In genomic region chr6:83167726-83168278, GRCh38 we compare ENCODE assay signal across 14 cellular contexts. TPM values are rescaled to one million over a fixed set of nuclear protein-coding genes. Genes with fewer than 3 reads are reported as not detected.
DNase-seq lines count a peak whose midpoint lies in the region; TF ChIP-seq lines count a peak whose summit lies in the region.
"Had no signal": no experiment of that assay in that cellular context is flagged by ENCODE, and none has a peak within 500 bp of the region (broad histone marks: within the 10 kb centered on the region; RNA-seq: fewer than 3 reads in every experiment).

No MANE protein-coding gene starts in this region.

- DNase-seq in cardiac muscle cell (ENCODE audit: low read depth in 1 of 2, low spot score in 1 of 2) = no peak
- DNase-seq in right atrium auricular region (ENCODE audit: low spot score) = no peak
- peak; percentile 90 for DNase-seq in cerebellar cortex (ENCODE audit: low spot score)
- no peak for DNase-seq in trophoblast cell
- no peak for DNase-seq in foreskin melanocyte
- no peak for DNase-seq in mesendoderm
- no peak for DNase-seq in NCI-H69 (lab: John Stamatoyannopoulos, UW)
- DNase-seq: ACHN; Calu3; CD4-positive, CD25-positive, alpha-beta regulatory T cell; DMS 273 treated with DMSO at 0.1 percent for 48 hours; H7 had no signal

- WGBS in trophoblast cell (ENCODE audit: extremely low coverage, insufficient coverage, insufficient read length) = no CpG with 5 or more reads among the region's 5 CpGs
- no CpG with 5 or more reads among the region's 5 CpGs for WGBS in mesendoderm (ENCODE audit: extremely low coverage, insufficient coverage, low lambda C conversion rate)

- TF ChIP-seq CTCF in cardiac muscle cell (IDR thresholded peaks at IDR 0.05; ENCODE audit: low read depth, low read length) = no peak
- TF ChIP-seq CTCF in right atrium auricular region (IDR thresholded peaks at IDR 0.05) = no peak

- no peaks in the 10 kb centered on the region for H3K4me1 ChIP-seq in cardiac muscle cell (ENCODE audit: low read depth)
- no peaks in the 10 kb centered on the region for H3K4me1 ChIP-seq in right atrium auricular region
- H3K4me1 ChIP-seq in trophoblast cell (ENCODE audit: control insufficient read depth in 1 of 2, insufficient read depth in 2 of 2, low read length in 2 of 2) = no peaks in the 10 kb centered on the region
- H3K4me1 ChIP-seq in mesendoderm (ENCODE audit: control insufficient read depth, low read depth, low read length) = no peaks in the 10 kb centered on the region
- H3K4me1 ChIP-seq: BLaER1 treated with 17β-estradiol and CSF1 and Interleukin-3, amounts not matched to agents 10 nM and 100 nM had no signal

- H3K4me2 ChIP-seq in trophoblast cell (ENCODE audit: low read length) = no peak overlapping the region
- no peak overlapping the region for H3K4me2 ChIP-seq in mesendoderm (ENCODE audit: low read length)
- H3K4me2 ChIP-seq: BLaER1 treated with 17β-estradiol and CSF1 and Interleukin-3, amounts not matched to agents 10 nM and 100 nM had no signal

- H3K79me2 ChIP-seq in trophoblast cell (ENCODE audit: control insufficient read depth, insufficient read depth, low read length, poor library complexity) (no peaks in the 10 kb centered on the region), mesendoderm (ENCODE audit: control insufficient read depth, insufficient read depth, low read length) (no peaks in the 10 kb centered on the region)

- H3K27me3 ChIP-seq in cardiac muscle cell (no peaks in the 10 kb centered on the region), right atrium auricular region (no peaks in the 10 kb centered on the region), trophoblast cell (ENCODE audit: insufficient read depth, low read length) (no peaks in the 10 kb centered on the region), mesendoderm (ENCODE audit: insufficient read depth, low read length, poor library complexity) (no peaks in the 10 kb centered on the region)
- H3K27me3 ChIP-seq: BLaER1 treated with 17β-estradiol and CSF1 and Interleukin-3, amounts not matched to agents 10 nM and 100 nM had no signal

- H3K23ac ChIP-seq in trophoblast cell (ENCODE audit: low read length) (no peak overlapping the region), mesendoderm (ENCODE audit: low read length) (no peak overlapping the region)

- H3K79me1 ChIP-seq in trophoblast cell (ENCODE audit: low read length) = no peaks in the 10 kb centered on the region
- H3K79me1 ChIP-seq in mesendoderm (ENCODE audit: low read length) = no peaks in the 10 kb centered on the region

- H3K9me3 ChIP-seq in cardiac muscle cell (ENCODE audit: low read depth) (no peaks in the 10 kb centered on the region), right atrium auricular region (no peaks in the 10 kb centered on the region), trophoblast cell (ENCODE audit: insufficient read depth, low read depth, low read length) (no peaks in the 10 kb centered on the region)
- H3K9me3 ChIP-seq: BLaER1 treated with 17β-estradiol and CSF1 and Interleukin-3, amounts not matched to agents 10 nM and 100 nM had no signal

- no peak overlapping the region for H3K4me3 ChIP-seq in cardiac muscle cell
- no peak overlapping the region for H3K4me3 ChIP-seq in right atrium auricular region
- no peak overlapping the region for H3K4me3 ChIP-seq in trophoblast cell (ENCODE audit: low read depth, low read length)
- H3K4me3 ChIP-seq in mesendoderm (ENCODE audit: low read length) = no peak overlapping the region
- H3K4me3 ChIP-seq: BLaER1 treated with 17β-estradiol and CSF1 and Interleukin-3, amounts not matched to agents 10 nM and 100 nM; GM12878 had no signal

- no peak overlapping the region for H3K14ac ChIP-seq in trophoblast cell (ENCODE audit: low read length)

- H3K27ac ChIP-seq in cardiac muscle cell = peak overlapping the region; percentile 72
- no peak overlapping the region for H3K27ac ChIP-seq in right atrium auricular region
- H3K27ac ChIP-seq in trophoblast cell (ENCODE audit: low read depth, low read length) = no peak overlapping the region
- no peak overlapping the region for H3K27ac ChIP-seq in mesendoderm (ENCODE audit: low read depth, low read length)
- H3K27ac ChIP-seq: BLaER1 treated with 17β-estradiol and CSF1 and Interleukin-3, amounts not matched to agents 10 nM and 100 nM had no signal

- H4K8ac ChIP-seq in trophoblast cell (ENCODE audit: low read depth, low read length) (peak overlapping the region; percentile 60), mesendoderm (ENCODE audit: low read depth, low read length) (no peak overlapping the region)

- H2BK120ac ChIP-seq in trophoblast cell (ENCODE audit: insufficient read depth, low read length, poor library complexity) (no peak overlapping the region), mesendoderm (ENCODE audit: low read depth, low read length) (no peak overlapping the region)

- peak overlapping the region; percentile 43 for H4K12ac ChIP-seq in trophoblast cell (ENCODE audit: low read depth, low read length)

- no peak overlapping the region for H2BK15ac ChIP-seq in mesendoderm (replicated peaks; ENCODE audit: low read depth)

- H3K36me3 ChIP-seq in cardiac muscle cell = peaks cover 70% of the 10 kb centered on the region
- peaks cover 94% of the 10 kb centered on the region for H3K36me3 ChIP-seq in right atrium auricular region
- H3K36me3 ChIP-seq in trophoblast cell (ENCODE audit: control insufficient read depth in 1 of 2, insufficient read depth in 2 of 2, low read length in 2 of 2) = peaks cover 20 to 44% of the 10 kb centered on the region in 2 experiments
- peaks cover 12% of the 10 kb centered on the region for H3K36me3 ChIP-seq in mesendoderm (ENCODE audit: control insufficient read depth, insufficient read depth, low read length)

- no peak overlapping the region for H3K56ac ChIP-seq in mesendoderm (ENCODE audit: low read length)

- H3K18ac ChIP-seq in trophoblast cell (ENCODE audit: low read length) = no peak overlapping the region
- no peak overlapping the region for H3K18ac ChIP-seq in mesendoderm (ENCODE audit: low read length)

- no peak overlapping the region for H3K9ac ChIP-seq in trophoblast cell (ENCODE audit: low read length)
- H3K9ac ChIP-seq in mesendoderm (ENCODE audit: low read length) = no peak overlapping the region
- H3K9ac ChIP-seq: BLaER1 treated with 17β-estradiol and CSF1 and Interleukin-3, amounts not matched to agents 10 nM and 100 nM had no signal

- H2AK5ac ChIP-seq in trophoblast cell (ENCODE audit: low read length) = no peak overlapping the region
- no peak overlapping the region for H2AK5ac ChIP-seq in mesendoderm (ENCODE audit: low read length)

- H3K4ac ChIP-seq in trophoblast cell (ENCODE audit: low read depth, low read length) (no peak overlapping the region), mesendoderm (ENCODE audit: low read depth, low read length) (no peak overlapping the region)

- H2AFZ ChIP-seq in trophoblast cell (ENCODE audit: insufficient read depth, low read length, poor library complexity) = no peak overlapping the region

- no peak overlapping the region for H2BK5ac ChIP-seq in trophoblast cell (ENCODE audit: low read depth, low read length, poor library complexity)
- H2BK5ac ChIP-seq in mesendoderm (ENCODE audit: low read length) = no peak overlapping the region

- H4K5ac ChIP-seq in mesendoderm (ENCODE audit: low read length) = no peak overlapping the region

- H4K91ac ChIP-seq in trophoblast cell (ENCODE audit: low read depth, low read length) = no peak overlapping the region

- no peak overlapping the region for H2BK12ac ChIP-seq in trophoblast cell (ENCODE audit: low read length)

RNA-seq across cellular contexts. Expression of gene PGM3, which starts 25.3 kb away (rescaled TPM):
- 23.3 and 23.9 TPM in 2 replicates for total RNA-seq in cardiac muscle cell
- polyA plus RNA-seq in cardiac muscle cell = 39.7 and 45.3 TPM in 2 replicates
- total RNA-seq in right atrium auricular region = 10 to 100 TPM in 1 of 2 donors, 1 to 10 TPM in 1; 7.3 to 12.7 TPM
- polyA plus RNA-seq in trophoblast cell (2013) = 77.9 and 79.8 TPM in 2 replicates
- polyA plus RNA-seq in mesendoderm (2013, experiment 1 of 2) = 31.2 TPM
- 23.1 TPM for polyA plus RNA-seq in mesendoderm (2013, experiment 2 of 2)

RNA-seq across cellular contexts. Expression of gene RWDD2A, which starts 25.4 kb away (rescaled TPM):
- total RNA-seq in cardiac muscle cell (5.6 and 5.9 TPM in 2 replicates), right atrium auricular region (1 to 10 TPM; 3.7 to 4.0 TPM)
- 11.0 and 13.5 TPM in 2 replicates for polyA plus RNA-seq in cardiac muscle cell
- polyA plus RNA-seq in trophoblast cell (2013) = 4.5 and 4.7 TPM in 2 replicates
- 1.8 TPM for polyA plus RNA-seq in mesendoderm (2013, experiment 1 of 2)
- polyA plus RNA-seq in mesendoderm (2013, experiment 2 of 2) = 1.8 TPM
